Comparison of ENCODE assay signal across 25 cellular contexts in genomic region chr10:62790019-62790555, GRCh38.
"Had no signal": no experiment of that assay in that cellular context is flagged by ENCODE, and none has a peak within 500 bp of the region (broad histone marks: within the 10 kb centered on the region; RNA-seq: fewer than 3 reads in every experiment).

No MANE protein-coding gene starts in this region.

- H2AFZ ChIP-seq: parathyroid adenoma had no signal

- H3K9me3 ChIP-seq: mucosa of descending colon, right atrium auricular region, thyroid gland, vagina had no signal

- H3K4me2 ChIP-seq: smooth muscle cell had no signal

- FAIRE-seq: kidney had no signal

- ATAC-seq: left cardiac atrium; left lung; mucosa of descending colon; naive thymus-derived CD4-positive, alpha-beta T cell; sciatic nerve had no signal

- H3K79me2 ChIP-seq: parathyroid adenoma had no signal

- H3K4me1 Mint-ChIP-seq: naive thymus-derived CD4-positive, alpha-beta T cell had no signal

- H3K4me1 ChIP-seq: left lung, parathyroid adenoma, vagina had no signal

- DNase-seq: dorsolateral prefrontal cortex; effector CD4-positive, alpha-beta T cell; foreskin melanocyte; glutamatergic neuron; kidney; left cardiac atrium; left lung; mesenchymal stem cell; mucosa of descending colon; naive thymus-derived CD4-positive, alpha-beta T cell; stimulated activated CD4-positive, alpha-beta T cell treated with anti-CD3 and anti-CD28 coated beads, Interleukin-12 subunit alpha, Interleukin-12 subunit beta, amount 100 ng/mL, for 4 hours; stimulated activated CD4-positive, alpha-beta T cell treated with anti-CD3 and anti-CD28 coated beads, Interleukin-1b, Interleukin-23, amount 100 ng/mL, for 48 hours; stimulated activated CD4-positive, alpha-beta T cell treated with anti-CD3 and anti-CD28 coated beads, Interleukin-4, amount 100 ng/mL, for 1 hour; stimulated activated CD8-positive, alpha-beta memory T cell treated with anti-CD3 and anti-CD28 coated beads, Interleukin-4, amount 100 ng/mL, for 48 hours; stimulated activated naive CD4-positive, alpha-beta T cell treated with Interleukin-2 at 50 U/mL for 16 hours; stomach; thyroid gland; trophoblast cell had no signal

- H3K27me3 ChIP-seq: dorsolateral prefrontal cortex, left lung, right atrium auricular region, stomach, thyroid gland, vagina had no signal

- H3K4me3 ChIP-seq: dorsolateral prefrontal cortex, left lung, mucosa of descending colon, right atrium auricular region, smooth muscle cell, stomach, thyroid gland, vagina had no signal

- H3K36me3 Mint-ChIP-seq: mesothelial cell of epicardium had no signal

- H3K36me3 ChIP-seq: left lung, right atrium auricular region, stomach, thyroid gland, vagina had no signal

- H3K27ac ChIP-seq: dorsolateral prefrontal cortex, left lung, parathyroid adenoma, right atrium auricular region, stomach, thyroid gland, vagina had no signal

- H3K27ac Mint-ChIP-seq: mesothelial cell of epicardium, progenitor cell of endocrine pancreas had no signal

- H3K4me3 Mint-ChIP-seq: mesothelial cell of epicardium; naive thymus-derived CD4-positive, alpha-beta T cell had no signal

- H3K9ac ChIP-seq: parathyroid adenoma had no signal
